In the genomic region with DNA sequence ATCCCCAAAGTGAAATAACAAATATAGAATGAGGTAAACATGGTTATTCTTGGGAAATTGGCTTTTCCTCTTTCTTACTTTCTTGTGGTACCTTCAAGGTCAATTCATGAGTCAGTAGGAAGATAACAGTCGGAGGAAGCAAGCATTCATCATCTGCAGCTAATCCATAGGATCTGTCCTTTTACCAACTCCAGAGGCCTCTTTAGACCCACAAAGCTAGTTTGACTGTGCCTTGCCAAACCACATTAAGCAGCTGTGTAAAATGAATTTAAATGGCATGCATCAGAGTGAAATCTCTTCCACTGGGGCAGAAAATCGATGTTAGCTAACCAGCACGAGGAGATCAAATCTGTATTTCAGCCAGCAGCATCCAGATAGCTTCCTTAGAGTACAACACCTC, we compare ENCODE assay signal across 15 cellular contexts.
A peak's percentile ranks its signal among the peaks of the same experiment; 100 is the strongest.
DNase-seq lines count a peak whose midpoint lies in the region; ATAC-seq, FAIRE-seq and TF ChIP-seq lines count a peak whose summit lies in the region.
"Had no signal": no experiment of that assay in that cellular context is flagged by ENCODE, and none has a peak within 500 bp of the region (broad histone marks: within the 10 kb centered on the region; RNA-seq: fewer than 3 reads in every experiment).

No MANE protein-coding gene starts in this region.

- H3K9me3 ChIP-seq in smooth muscle cell (replicated peaks; ENCODE audit: low read depth) = no peaks in the 10 kb centered on the region
- no peaks in the 10 kb centered on the region for H3K9me3 ChIP-seq in vagina
- H3K9me3 ChIP-seq: right lobe of liver had no signal

- peaks cover 32% of the 10 kb centered on the region for H4K20me1 ChIP-seq in smooth muscle cell (ENCODE audit: low read depth)

- no peak overlapping the region for H2AFZ ChIP-seq in smooth muscle cell (ENCODE audit: low read depth)
- H2AFZ ChIP-seq: PC-9 had no signal

- 7% methylated on average over 3 of the region's 3 CpGs for WGBS in smooth muscle cell (ENCODE audit: low lambda C conversion rate)

- H3K27me3 ChIP-seq in smooth muscle cell (ENCODE audit: low read depth) (no peaks in the 10 kb centered on the region), vagina (no peaks in the 10 kb centered on the region)
- H3K27me3 ChIP-seq: right lobe of liver had no signal

- FAIRE-seq in H54 (lab: Jason Lieb, UNC) = no peak
- FAIRE-seq: frontal cortex had no signal

- ATAC-seq in SK-N-SH treated with all-trans-retinoic acid at 6 μM for 48 hours (peak; percentile 35), HG03159 (IDR thresholded peaks at IDR 0.05; ENCODE audit: unreplicated experiment) (no peak)
- ATAC-seq: activated CD8-positive, alpha-beta T cell treated with anti-CD3 and anti-CD28 coated beads for 36 hours; naive thymus-derived CD4-positive, alpha-beta T cell; right lobe of liver had no signal

- H3K4me2 ChIP-seq in smooth muscle cell = peak overlapping the region; percentile 60
- H3K4me2 ChIP-seq: PC-9 had no signal

- peak overlapping the region; percentile 2 for H3K9ac ChIP-seq in smooth muscle cell (ENCODE audit: low read depth)

- TF ChIP-seq POLR2A in H54 (IDR thresholded peaks at IDR 0.05; ENCODE audit: low read depth, low read length) (no peak), vagina (IDR thresholded peaks at IDR 0.05) (no peak)

- no peaks in the 10 kb centered on the region for H3K79me2 ChIP-seq in smooth muscle cell (ENCODE audit: low read depth)

- intact Hi-C loops in vagina (cut with DNase I) = no loop called here

- peak; percentile 22 for DNase-seq in H54 (ENCODE audit: insufficient read length, low spot score)
- peak; percentile 44 for DNase-seq in epidermal melanocyte (ENCODE audit: insufficient read length, low spot score)
- no peak for DNase-seq in smooth muscle cell (lab: John Stamatoyannopoulos, UW; ENCODE audit: unreplicated experiment)
- DNase-seq in NCI-H146 treated with DMSO at 0.1 percent for 48 hours (lab: John Stamatoyannopoulos, UW; ENCODE audit: unreplicated experiment) = no peak
- no peak for DNase-seq in vagina (ENCODE audit: extremely low spot score in 2 of 2)
- DNase-seq: activated CD8-positive, alpha-beta T cell treated with anti-CD3 and anti-CD28 coated beads for 36 hours; COR-L47; naive thymus-derived CD4-positive, alpha-beta T cell; NCI-H446 treated with DMSO at 0.1 percent for 48 hours; PC-9; right lobe of liver; substantia nigra had no signal

- TF ChIP-seq CTCF in smooth muscle cell (IDR thresholded peaks at IDR 0.05; ENCODE audit: borderline replicate concordance, insufficient read depth, poor library complexity, severe bottlenecking) = no peak
- no peak for TF ChIP-seq CTCF in vagina (IDR thresholded peaks at IDR 0.05)

- peaks cover 35% of the 10 kb centered on the region for H3F3A ChIP-seq in smooth muscle cell (ENCODE audit: low read depth)

- H3K36me3 ChIP-seq in smooth muscle cell (ENCODE audit: low read depth) = no peaks in the 10 kb centered on the region
- H3K36me3 ChIP-seq in vagina = peaks cover 0 to 17% of the 10 kb centered on the region in 2 donors

- H3K27ac ChIP-seq in smooth muscle cell (ENCODE audit: low read depth) (peak overlapping the region; percentile 96), vagina (no peak overlapping the region)
- H3K27ac ChIP-seq: PC-9, right lobe of liver had no signal

- H3K4me1 ChIP-seq in smooth muscle cell (ENCODE audit: low read depth) (peaks cover 24% of the 10 kb centered on the region), vagina (peaks cover 15% of the 10 kb centered on the region)
- H3K4me1 ChIP-seq: right lobe of liver had no signal

- no peak overlapping the region for H3K4me3 ChIP-seq in smooth muscle cell
- H3K4me3 ChIP-seq in vagina = no peak overlapping the region
- H3K4me3 ChIP-seq: PC-9, right lobe of liver had no signal

TF ChIP-seq in SK-N-SH treated with all-trans-retinoic acid at 6 μM for 48 hours, 23 proteins besides CTCF, POLR2A, EP300 and RAD21 (continues in another document):
- no peak for TF ChIP-seq BACH2 (CRISPR knock-in tag; IDR thresholded peaks at IDR 0.05; ENCODE audit: borderline replicate concordance)
- TF ChIP-seq OSR1 (CRISPR knock-in tag; IDR thresholded peaks at IDR 0.05) = no peak
- 0 out of 2 replicates have a peak, but pooled peaks have one; percentile 11 for TF ChIP-seq TOX (CRISPR knock-in tag; IDR thresholded peaks at IDR 0.05; ENCODE audit: borderline replicate concordance)
- no peak for TF ChIP-seq ZNF70 (CRISPR knock-in tag; IDR thresholded peaks at IDR 0.05)
- no peak for TF ChIP-seq ZFP30 (CRISPR knock-in tag; IDR thresholded peaks at IDR 0.05)
- peak; percentile 68; the same call in 1 of the 2 replicates for TF ChIP-seq TCF4 (CRISPR knock-in tag; IDR thresholded peaks at IDR 0.05; ENCODE audit: borderline replicate concordance)
- TF ChIP-seq, protein P1, sequence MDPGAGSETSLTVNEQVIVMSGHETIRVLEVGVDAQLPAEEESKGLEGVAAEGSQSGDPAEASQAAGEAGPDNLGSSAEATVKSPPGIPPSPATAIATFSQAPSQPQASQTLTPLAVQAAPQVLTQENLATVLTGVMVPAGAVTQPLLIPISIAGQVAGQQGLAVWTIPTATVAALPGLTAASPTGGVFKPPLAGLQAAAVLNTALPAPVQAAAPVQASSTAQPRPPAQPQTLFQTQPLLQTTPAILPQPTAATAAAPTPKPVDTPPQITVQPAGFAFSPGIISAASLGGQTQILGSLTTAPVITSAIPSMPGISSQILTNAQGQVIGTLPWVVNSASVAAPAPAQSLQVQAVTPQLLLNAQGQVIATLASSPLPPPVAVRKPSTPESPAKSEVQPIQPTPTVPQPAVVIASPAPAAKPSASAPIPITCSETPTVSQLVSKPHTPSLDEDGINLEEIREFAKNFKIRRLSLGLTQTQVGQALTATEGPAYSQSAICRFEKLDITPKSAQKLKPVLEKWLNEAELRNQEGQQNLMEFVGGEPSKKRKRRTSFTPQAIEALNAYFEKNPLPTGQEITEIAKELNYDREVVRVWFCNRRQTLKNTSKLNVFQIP (CRISPR knock-in tag; IDR thresholded peaks at IDR 0.05; ENCODE audit: borderline replicate concordance, low read depth) = no peak
- TF ChIP-seq, protein P2, sequence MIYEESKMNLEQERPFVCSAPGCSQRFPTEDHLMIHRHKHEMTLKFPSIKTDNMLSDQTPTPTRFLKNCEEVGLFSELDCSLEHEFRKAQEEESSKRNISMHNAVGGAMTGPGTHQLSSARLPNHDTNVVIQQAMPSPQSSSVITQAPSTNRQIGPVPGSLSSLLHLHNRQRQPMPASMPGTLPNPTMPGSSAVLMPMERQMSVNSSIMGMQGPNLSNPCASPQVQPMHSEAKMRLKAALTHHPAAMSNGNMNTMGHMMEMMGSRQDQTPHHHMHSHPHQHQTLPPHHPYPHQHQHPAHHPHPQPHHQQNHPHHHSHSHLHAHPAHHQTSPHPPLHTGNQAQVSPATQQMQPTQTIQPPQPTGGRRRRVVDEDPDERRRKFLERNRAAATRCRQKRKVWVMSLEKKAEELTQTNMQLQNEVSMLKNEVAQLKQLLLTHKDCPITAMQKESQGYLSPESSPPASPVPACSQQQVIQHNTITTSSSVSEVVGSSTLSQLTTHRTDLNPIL (CRISPR knock-in tag; IDR thresholded peaks at IDR 0.05; ENCODE audit: low read depth) = peak; percentile 64; the same call in 1 of the 2 replicates
- TF ChIP-seq, protein P3, sequence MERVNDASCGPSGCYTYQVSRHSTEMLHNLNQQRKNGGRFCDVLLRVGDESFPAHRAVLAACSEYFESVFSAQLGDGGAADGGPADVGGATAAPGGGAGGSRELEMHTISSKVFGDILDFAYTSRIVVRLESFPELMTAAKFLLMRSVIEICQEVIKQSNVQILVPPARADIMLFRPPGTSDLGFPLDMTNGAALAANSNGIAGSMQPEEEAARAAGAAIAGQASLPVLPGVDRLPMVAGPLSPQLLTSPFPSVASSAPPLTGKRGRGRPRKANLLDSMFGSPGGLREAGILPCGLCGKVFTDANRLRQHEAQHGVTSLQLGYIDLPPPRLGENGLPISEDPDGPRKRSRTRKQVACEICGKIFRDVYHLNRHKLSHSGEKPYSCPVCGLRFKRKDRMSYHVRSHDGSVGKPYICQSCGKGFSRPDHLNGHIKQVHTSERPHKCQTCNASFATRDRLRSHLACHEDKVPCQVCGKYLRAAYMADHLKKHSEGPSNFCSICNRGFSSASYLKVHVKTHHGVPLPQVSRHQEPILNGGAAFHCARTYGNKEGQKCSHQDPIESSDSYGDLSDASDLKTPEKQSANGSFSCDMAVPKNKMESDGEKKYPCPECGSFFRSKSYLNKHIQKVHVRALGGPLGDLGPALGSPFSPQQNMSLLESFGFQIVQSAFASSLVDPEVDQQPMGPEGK (CRISPR knock-in tag; IDR thresholded peaks at IDR 0.05; ENCODE audit: borderline replicate concordance) = peak; percentile 67; the same call in 1 of the 2 replicates
- peak; percentile 90 for TF ChIP-seq ISL1 (CRISPR knock-in tag; IDR thresholded peaks at IDR 0.05)
- peak; percentile 64; the same call in 1 of the 2 replicates for TF ChIP-seq ZFP3 (CRISPR knock-in tag; IDR thresholded peaks at IDR 0.05)
- no peak for TF ChIP-seq ESRRG (CRISPR knock-in tag; IDR thresholded peaks at IDR 0.05)
- TF ChIP-seq, protein P4, sequence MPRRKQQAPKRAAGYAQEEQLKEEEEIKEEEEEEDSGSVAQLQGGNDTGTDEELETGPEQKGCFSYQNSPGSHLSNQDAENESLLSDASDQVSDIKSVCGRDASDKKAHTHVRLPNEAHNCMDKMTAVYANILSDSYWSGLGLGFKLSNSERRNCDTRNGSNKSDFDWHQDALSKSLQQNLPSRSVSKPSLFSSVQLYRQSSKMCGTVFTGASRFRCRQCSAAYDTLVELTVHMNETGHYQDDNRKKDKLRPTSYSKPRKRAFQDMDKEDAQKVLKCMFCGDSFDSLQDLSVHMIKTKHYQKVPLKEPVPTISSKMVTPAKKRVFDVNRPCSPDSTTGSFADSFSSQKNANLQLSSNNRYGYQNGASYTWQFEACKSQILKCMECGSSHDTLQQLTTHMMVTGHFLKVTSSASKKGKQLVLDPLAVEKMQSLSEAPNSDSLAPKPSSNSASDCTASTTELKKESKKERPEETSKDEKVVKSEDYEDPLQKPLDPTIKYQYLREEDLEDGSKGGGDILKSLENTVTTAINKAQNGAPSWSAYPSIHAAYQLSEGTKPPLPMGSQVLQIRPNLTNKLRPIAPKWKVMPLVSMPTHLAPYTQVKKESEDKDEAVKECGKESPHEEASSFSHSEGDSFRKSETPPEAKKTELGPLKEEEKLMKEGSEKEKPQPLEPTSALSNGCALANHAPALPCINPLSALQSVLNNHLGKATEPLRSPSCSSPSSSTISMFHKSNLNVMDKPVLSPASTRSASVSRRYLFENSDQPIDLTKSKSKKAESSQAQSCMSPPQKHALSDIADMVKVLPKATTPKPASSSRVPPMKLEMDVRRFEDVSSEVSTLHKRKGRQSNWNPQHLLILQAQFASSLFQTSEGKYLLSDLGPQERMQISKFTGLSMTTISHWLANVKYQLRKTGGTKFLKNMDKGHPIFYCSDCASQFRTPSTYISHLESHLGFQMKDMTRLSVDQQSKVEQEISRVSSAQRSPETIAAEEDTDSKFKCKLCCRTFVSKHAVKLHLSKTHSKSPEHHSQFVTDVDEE (CRISPR knock-in tag; IDR thresholded peaks at IDR 0.05) = peak; percentile 64; the same call in 1 of the 2 replicates
- TF ChIP-seq ZC3H10 (CRISPR knock-in tag; IDR thresholded peaks at IDR 0.05) = no peak
- no peak for TF ChIP-seq ARNTL (CRISPR knock-in tag; IDR thresholded peaks at IDR 0.05; ENCODE audit: borderline replicate concordance, low read depth)
- no peak for TF ChIP-seq SNAI2 (CRISPR knock-in tag; IDR thresholded peaks at IDR 0.05)

Comparison
In these comparisons a context has a peak if more than half of its experiments do, and no peak if none do; other contexts are left out.
1. DNase-seq: peak in H54 (single experiment) and epidermal melanocyte (single experiment); none in smooth muscle cell (single experiment), NCI-H146 treated with DMSO at 0.1 percent for 48 hours (single experiment) and vagina (0 of 2).